Comparison of ENCODE assay signal across 16 cellular contexts in the genomic region with DNA sequence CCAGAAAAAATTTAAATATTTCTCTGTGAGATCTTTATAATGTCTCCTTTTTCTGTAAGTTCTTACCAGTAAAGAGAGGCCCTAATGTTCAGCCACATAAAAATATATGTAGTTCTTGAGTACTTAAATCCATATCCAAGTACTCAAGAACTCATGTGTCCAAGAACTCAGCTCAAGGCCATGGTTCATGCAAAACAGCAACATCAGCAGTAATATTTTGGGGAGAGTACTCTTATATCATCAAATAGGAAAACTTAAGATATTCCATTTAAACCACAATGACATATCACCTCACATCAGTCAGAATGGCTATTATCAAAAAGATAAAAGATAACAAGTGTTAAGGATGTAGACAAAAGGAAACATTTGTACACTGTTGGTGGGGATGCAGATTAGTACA.
"Had no signal": no experiment of that assay in that cellular context is flagged by ENCODE, and none has a peak within 500 bp of the region (broad histone marks: within the 10 kb centered on the region; RNA-seq: fewer than 3 reads in every experiment).

No MANE protein-coding gene starts in this region.

- H3K4me3 ChIP-seq: esophagus squamous epithelium, gastroesophageal sphincter, lung had no signal

- H3K4me1 ChIP-seq: esophagus squamous epithelium, gastroesophageal sphincter had no signal

- H3K27me3 ChIP-seq: esophagus squamous epithelium had no signal

- ATAC-seq: gastroesophageal sphincter; left colon; left ventricle myocardium superior; naive thymus-derived CD8-positive, alpha-beta T cell had no signal

- DNase-seq: cerebellar nuclear complex; dermis blood vessel endothelial cell; esophagus squamous epithelium; foreskin fibroblast; left colon; left ventricle myocardium superior; mesendoderm; naive thymus-derived CD8-positive, alpha-beta T cell; posterior cingulate gyrus; small intestine; stimulated activated CD4-positive, alpha-beta T cell treated with anti-CD3 and anti-CD28 coated beads, Interleukin-2, amount 100 ng/mL, for 48 hours; stimulated activated naive CD4-positive, alpha-beta T cell treated with Interleukin-2 at 50 U/mL for 16 hours; trophoblast cell had no signal

- H3K27ac ChIP-seq: esophagus squamous epithelium, gastroesophageal sphincter had no signal

- H3K36me3 ChIP-seq: esophagus squamous epithelium, gastroesophageal sphincter had no signal

- H3K9me3 ChIP-seq: esophagus squamous epithelium had no signal

- H3K4me3 Mint-ChIP-seq: naive thymus-derived CD8-positive, alpha-beta T cell; neural crest cell had no signal
